In genomic region chr10:63114031-63114814, GRCh38 we compare ENCODE assay signal across 1 cellular context.
TF ChIP-seq lines count a peak whose summit lies in the region.

No MANE protein-coding gene starts in this region.

TF ChIP-seq in HepG2, 621 proteins besides CTCF, POLR2A, EP300 and RAD21 (continued from another document and continues in another):
- TF ChIP-seq ZIK1 (CRISPR knock-in tag; IDR thresholded peaks at IDR 0.05; ENCODE audit: borderline replicate concordance, low read depth) (no peak), TAF15 (IDR thresholded peaks at IDR 0.05; ENCODE audit: low read depth, low read length, poor library complexity, severe bottlenecking) (no peak), NFRKB (IDR thresholded peaks at IDR 0.05) (no peak), YEATS2 (CRISPR knock-in tag; IDR thresholded peaks at IDR 0.05; ENCODE audit: borderline replicate concordance) (peak; percentile 48; the same call in 1 of the 2 replicates), ZNF720 (CRISPR knock-in tag; IDR thresholded peaks at IDR 0.05) (no peak), ZNF703 (CRISPR knock-in tag; IDR thresholded peaks at IDR 0.05; ENCODE audit: borderline replicate concordance) (no peak), HINFP (CRISPR knock-in tag; IDR thresholded peaks at IDR 0.05; ENCODE audit: low read depth) (no peak), PLRG1 (conservative IDR thresholded peaks at IDR 0.05) (no peak), CEBPB (IDR thresholded peaks at IDR 0.05; ENCODE audit: borderline replicate concordance, low read depth, low read length) (peak; percentile 99), PHF5A (CRISPR knock-in tag; IDR thresholded peaks at IDR 0.05; ENCODE audit: low read depth, unreplicated experiment) (no peak), ZNF557 (CRISPR knock-in tag; IDR thresholded peaks at IDR 0.05) (no peak), PRMT3 (CRISPR knock-in tag; IDR thresholded peaks at IDR 0.05; ENCODE audit: borderline replicate concordance, low read depth) (no peak), CENPX (CRISPR knock-in tag; IDR thresholded peaks at IDR 0.05) (no peak), DR1 (CRISPR knock-in tag; IDR thresholded peaks at IDR 0.05) (no peak), KLF9 (CRISPR knock-in tag; IDR thresholded peaks at IDR 0.05; ENCODE audit: low read depth) (no peak), ZSCAN25 (CRISPR knock-in tag; IDR thresholded peaks at IDR 0.05) (no peak), CCAR2 (optimal IDR thresholded peaks at IDR 0.05; ENCODE audit: low read depth, low read length) (no peak), KAT2B (IDR thresholded peaks at IDR 0.05; ENCODE audit: borderline replicate concordance, low read depth, low read length) (no peak), DZIP1 (CRISPR knock-in tag; IDR thresholded peaks at IDR 0.05) (no peak), RARA (CRISPR knock-in tag; IDR thresholded peaks at IDR 0.05) (peak; percentile 66), ZNF800 (CRISPR knock-in tag; IDR thresholded peaks at IDR 0.05) (no peak), ZNF562 (CRISPR knock-in tag; IDR thresholded peaks at IDR 0.05; ENCODE audit: borderline replicate concordance) (no peak), CENPBD1 (CRISPR knock-in tag; IDR thresholded peaks at IDR 0.05; ENCODE audit: borderline replicate concordance, low read depth) (no peak), HDAC2 (CRISPR knock-in tag; IDR thresholded peaks at IDR 0.05) (0 out of 2 replicates have a peak, but pooled peaks have one; percentile 30), FLYWCH1 (CRISPR knock-in tag; IDR thresholded peaks at IDR 0.05) (no peak), ZNF451 (CRISPR knock-in tag; IDR thresholded peaks at IDR 0.05) (no peak), SNRNP70 (IDR thresholded peaks at IDR 0.05; ENCODE audit: low read depth, low read length) (no peak), RORA (CRISPR knock-in tag; IDR thresholded peaks at IDR 0.05) (no peak), MAF1 (CRISPR knock-in tag; IDR thresholded peaks at IDR 0.05; ENCODE audit: borderline replicate concordance) (no peak), ZNF713 (CRISPR knock-in tag; IDR thresholded peaks at IDR 0.05) (no peak), ZNF775 (CRISPR knock-in tag; IDR thresholded peaks at IDR 0.05; ENCODE audit: borderline replicate concordance) (no peak), TFE3 (CRISPR knock-in tag; IDR thresholded peaks at IDR 0.05) (peak; percentile 45; the same call in 1 of the 2 replicates), ELK4 (CRISPR knock-in tag; IDR thresholded peaks at IDR 0.05; ENCODE audit: borderline replicate concordance) (no peak), MTA1 (CRISPR knock-in tag; IDR thresholded peaks at IDR 0.05; ENCODE audit: borderline replicate concordance) (no peak), THYN1 (CRISPR knock-in tag; IDR thresholded peaks at IDR 0.05; ENCODE audit: borderline replicate concordance, low read depth) (no peak), MED13 (CRISPR knock-in tag; IDR thresholded peaks at IDR 0.05) (no peak), ZNF598 (CRISPR knock-in tag; IDR thresholded peaks at IDR 0.05; ENCODE audit: borderline replicate concordance) (no peak), AGO1 (IDR thresholded peaks at IDR 0.05; ENCODE audit: low read depth, low read length, poor library complexity, severe bottlenecking) (no peak), ZC3H4 (CRISPR knock-in tag; IDR thresholded peaks at IDR 0.05; ENCODE audit: borderline replicate concordance) (no peak), ETV6 (CRISPR knock-in tag; conservative IDR thresholded peaks at IDR 0.05) (no peak), GTF3A (CRISPR knock-in tag; conservative IDR thresholded peaks at IDR 0.05) (no peak)
- TF ChIP-seq, protein P1, sequence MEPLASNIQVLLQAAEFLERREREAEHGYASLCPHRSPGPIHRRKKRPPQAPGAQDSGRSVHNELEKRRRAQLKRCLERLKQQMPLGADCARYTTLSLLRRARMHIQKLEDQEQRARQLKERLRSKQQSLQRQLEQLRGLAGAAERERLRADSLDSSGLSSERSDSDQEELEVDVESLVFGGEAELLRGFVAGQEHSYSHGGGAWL (CRISPR knock-in tag; IDR thresholded peaks at IDR 0.05): no peak
- TF ChIP-seq, protein P2, sequence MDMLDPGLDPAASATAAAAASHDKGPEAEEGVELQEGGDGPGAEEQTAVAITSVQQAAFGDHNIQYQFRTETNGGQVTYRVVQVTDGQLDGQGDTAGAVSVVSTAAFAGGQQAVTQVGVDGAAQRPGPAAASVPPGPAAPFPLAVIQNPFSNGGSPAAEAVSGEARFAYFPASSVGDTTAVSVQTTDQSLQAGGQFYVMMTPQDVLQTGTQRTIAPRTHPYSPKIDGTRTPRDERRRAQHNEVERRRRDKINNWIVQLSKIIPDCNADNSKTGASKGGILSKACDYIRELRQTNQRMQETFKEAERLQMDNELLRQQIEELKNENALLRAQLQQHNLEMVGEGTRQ (IDR thresholded peaks at IDR 0.05; ENCODE audit: low read depth, low read length): no peak
- TF ChIP-seq, protein P2 (CRISPR knock-in tag; IDR thresholded peaks at IDR 0.05; ENCODE audit: borderline replicate concordance): no peak
- TF ChIP-seq, protein P3, sequence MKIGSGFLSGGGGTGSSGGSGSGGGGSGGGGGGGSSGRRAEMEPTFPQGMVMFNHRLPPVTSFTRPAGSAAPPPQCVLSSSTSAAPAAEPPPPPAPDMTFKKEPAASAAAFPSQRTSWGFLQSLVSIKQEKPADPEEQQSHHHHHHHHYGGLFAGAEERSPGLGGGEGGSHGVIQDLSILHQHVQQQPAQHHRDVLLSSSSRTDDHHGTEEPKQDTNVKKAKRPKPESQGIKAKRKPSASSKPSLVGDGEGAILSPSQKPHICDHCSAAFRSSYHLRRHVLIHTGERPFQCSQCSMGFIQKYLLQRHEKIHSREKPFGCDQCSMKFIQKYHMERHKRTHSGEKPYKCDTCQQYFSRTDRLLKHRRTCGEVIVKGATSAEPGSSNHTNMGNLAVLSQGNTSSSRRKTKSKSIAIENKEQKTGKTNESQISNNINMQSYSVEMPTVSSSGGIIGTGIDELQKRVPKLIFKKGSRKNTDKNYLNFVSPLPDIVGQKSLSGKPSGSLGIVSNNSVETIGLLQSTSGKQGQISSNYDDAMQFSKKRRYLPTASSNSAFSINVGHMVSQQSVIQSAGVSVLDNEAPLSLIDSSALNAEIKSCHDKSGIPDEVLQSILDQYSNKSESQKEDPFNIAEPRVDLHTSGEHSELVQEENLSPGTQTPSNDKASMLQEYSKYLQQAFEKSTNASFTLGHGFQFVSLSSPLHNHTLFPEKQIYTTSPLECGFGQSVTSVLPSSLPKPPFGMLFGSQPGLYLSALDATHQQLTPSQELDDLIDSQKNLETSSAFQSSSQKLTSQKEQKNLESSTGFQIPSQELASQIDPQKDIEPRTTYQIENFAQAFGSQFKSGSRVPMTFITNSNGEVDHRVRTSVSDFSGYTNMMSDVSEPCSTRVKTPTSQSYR (CRISPR knock-in tag; IDR thresholded peaks at IDR 0.05; ENCODE audit: borderline replicate concordance): peak; percentile 64; the same call in 1 of the 2 replicates
- TF ChIP-seq, protein P4, sequence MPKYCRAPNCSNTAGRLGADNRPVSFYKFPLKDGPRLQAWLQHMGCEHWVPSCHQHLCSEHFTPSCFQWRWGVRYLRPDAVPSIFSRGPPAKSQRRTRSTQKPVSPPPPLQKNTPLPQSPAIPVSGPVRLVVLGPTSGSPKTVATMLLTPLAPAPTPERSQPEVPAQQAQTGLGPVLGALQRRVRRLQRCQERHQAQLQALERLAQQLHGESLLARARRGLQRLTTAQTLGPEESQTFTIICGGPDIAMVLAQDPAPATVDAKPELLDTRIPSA (CRISPR knock-in tag; IDR thresholded peaks at IDR 0.05; ENCODE audit: borderline replicate concordance): no peak
- TF ChIP-seq, protein P5, sequence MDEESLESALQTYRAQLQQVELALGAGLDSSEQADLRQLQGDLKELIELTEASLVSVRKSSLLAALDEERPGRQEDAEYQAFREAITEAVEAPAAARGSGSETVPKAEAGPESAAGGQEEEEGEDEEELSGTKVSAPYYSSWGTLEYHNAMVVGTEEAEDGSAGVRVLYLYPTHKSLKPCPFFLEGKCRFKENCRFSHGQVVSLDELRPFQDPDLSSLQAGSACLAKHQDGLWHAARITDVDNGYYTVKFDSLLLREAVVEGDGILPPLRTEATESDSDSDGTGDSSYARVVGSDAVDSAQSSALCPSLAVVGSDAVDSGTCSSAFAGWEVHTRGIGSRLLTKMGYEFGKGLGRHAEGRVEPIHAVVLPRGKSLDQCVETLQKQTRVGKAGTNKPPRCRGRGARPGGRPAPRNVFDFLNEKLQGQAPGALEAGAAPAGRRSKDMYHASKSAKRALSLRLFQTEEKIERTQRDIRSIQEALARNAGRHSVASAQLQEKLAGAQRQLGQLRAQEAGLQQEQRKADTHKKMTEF (CRISPR knock-in tag; IDR thresholded peaks at IDR 0.05): peak; percentile 84
